1 cellular context compared by ENCODE assay signal in the genomic region with DNA sequence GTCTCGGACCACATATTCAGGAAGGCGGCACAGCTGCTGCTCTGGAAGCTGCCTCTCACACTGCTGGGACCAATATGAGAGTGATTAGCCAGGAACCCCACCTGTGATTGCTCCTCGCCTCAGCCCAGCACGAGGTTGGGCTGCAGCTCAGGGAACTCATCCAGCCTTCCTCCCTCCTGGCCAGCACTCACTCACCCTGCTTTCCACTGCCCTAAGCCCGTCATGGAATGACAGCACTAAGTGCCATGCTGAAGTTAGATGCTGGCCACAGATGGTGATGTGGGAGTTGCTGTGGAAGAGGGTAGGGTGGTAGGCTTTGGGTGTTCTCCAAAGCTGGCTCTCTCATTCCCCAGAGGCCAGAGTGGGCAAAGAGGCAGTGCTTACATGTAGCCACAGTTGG.
TF ChIP-seq lines count a peak whose summit lies in the region.

No MANE protein-coding gene starts in this region.

TF ChIP-seq in IMR-90, 13 proteins besides CTCF, POLR2A, EP300 and RAD21:
- TF ChIP-seq, protein P1, sequence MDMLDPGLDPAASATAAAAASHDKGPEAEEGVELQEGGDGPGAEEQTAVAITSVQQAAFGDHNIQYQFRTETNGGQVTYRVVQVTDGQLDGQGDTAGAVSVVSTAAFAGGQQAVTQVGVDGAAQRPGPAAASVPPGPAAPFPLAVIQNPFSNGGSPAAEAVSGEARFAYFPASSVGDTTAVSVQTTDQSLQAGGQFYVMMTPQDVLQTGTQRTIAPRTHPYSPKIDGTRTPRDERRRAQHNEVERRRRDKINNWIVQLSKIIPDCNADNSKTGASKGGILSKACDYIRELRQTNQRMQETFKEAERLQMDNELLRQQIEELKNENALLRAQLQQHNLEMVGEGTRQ (IDR thresholded peaks at IDR 0.05; ENCODE audit: low read depth, low read length): no peak
- TF ChIP-seq RFX5 (IDR thresholded peaks at IDR 0.05; ENCODE audit: low read depth, low read length) (no peak), CHD1 (IDR thresholded peaks at IDR 0.05; ENCODE audit: low read depth, low read length) (no peak), RCOR1 (IDR thresholded peaks at IDR 0.05; ENCODE audit: insufficient replicate concordance, low read length) (no peak), CEBPB (IDR thresholded peaks at IDR 0.05; ENCODE audit: low read depth, low read length) (no peak), SMC3 (IDR thresholded peaks at IDR 0.05; ENCODE audit: low read depth, low read length) (no peak), MAZ (IDR thresholded peaks at IDR 0.05; ENCODE audit: borderline replicate concordance, low read depth, low read length) (no peak), NFE2L2 (IDR thresholded peaks at IDR 0.05; ENCODE audit: low read depth, low read length) (no peak), BHLHE40 (IDR thresholded peaks at IDR 0.05; ENCODE audit: low read depth, low read length) (no peak), MAFK (IDR thresholded peaks at IDR 0.05; ENCODE audit: low read depth, low read length) (no peak), FOS (IDR thresholded peaks at IDR 0.05; ENCODE audit: low read depth, low read length) (no peak), MXI1 (IDR thresholded peaks at IDR 0.05; ENCODE audit: borderline replicate concordance, low read depth, low read length) (no peak)
- TF ChIP-seq, protein P2, sequence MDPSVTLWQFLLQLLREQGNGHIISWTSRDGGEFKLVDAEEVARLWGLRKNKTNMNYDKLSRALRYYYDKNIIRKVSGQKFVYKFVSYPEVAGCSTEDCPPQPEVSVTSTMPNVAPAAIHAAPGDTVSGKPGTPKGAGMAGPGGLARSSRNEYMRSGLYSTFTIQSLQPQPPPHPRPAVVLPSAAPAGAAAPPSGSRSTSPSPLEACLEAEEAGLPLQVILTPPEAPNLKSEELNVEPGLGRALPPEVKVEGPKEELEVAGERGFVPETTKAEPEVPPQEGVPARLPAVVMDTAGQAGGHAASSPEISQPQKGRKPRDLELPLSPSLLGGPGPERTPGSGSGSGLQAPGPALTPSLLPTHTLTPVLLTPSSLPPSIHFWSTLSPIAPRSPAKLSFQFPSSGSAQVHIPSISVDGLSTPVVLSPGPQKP (IDR thresholded peaks at IDR 0.05; ENCODE audit: borderline replicate concordance, low read depth, low read length): no peak
